29 cellular contexts compared by ENCODE assay signal in the genomic region with DNA sequence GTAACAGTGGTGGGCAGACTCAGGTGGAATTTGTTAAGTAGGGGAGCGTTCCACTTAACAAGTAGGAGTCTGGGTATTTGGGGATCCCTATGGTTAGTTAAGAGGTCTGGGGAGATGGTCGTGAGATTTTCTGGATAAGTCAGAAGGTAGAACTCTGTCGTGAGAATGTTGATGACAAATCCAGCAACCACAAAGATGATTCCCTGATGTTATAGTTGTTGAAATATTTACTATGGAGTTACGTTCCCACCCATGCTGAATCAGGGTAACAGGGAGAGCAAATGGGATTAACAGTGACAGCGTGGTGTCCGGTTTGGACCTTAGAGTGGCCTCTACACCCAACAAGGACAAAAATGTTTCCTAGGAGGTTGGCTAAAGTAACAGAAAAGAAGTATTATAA.
"Had no signal": no experiment of that assay in that cellular context is flagged by ENCODE, and none has a peak within 500 bp of the region (broad histone marks: within the 10 kb centered on the region; RNA-seq: fewer than 3 reads in every experiment).

No MANE protein-coding gene starts in this region.

- H3K27ac ChIP-seq: epithelial cell of prostate, esophagus squamous epithelium, gastroesophageal sphincter, hepatocyte, pancreas, psoas muscle, sigmoid colon, vagina, WERI-Rb-1 had no signal

- H3K36me3 ChIP-seq: esophagus squamous epithelium, gastroesophageal sphincter, pancreas, sigmoid colon, vagina, WERI-Rb-1 had no signal

- FAIRE-seq: colon, endometrium, pancreas had no signal

- H3K27me3 ChIP-seq: esophagus squamous epithelium, gastroesophageal sphincter, hepatocyte, pancreas, sigmoid colon, vagina had no signal

- H3K9me3 ChIP-seq: esophagus squamous epithelium, gastroesophageal sphincter, pancreas, psoas muscle, sigmoid colon, vagina had no signal

- ATAC-seq: gastroesophageal sphincter; naive thymus-derived CD4-positive, alpha-beta T cell; pancreas; psoas muscle; stimulated activated memory B cell treated with anti-CD40 and anti-IgM and Interleukin-4, amounts not matched to agents 10 μg/mL and 1 μg/mL and 100 μg/mL, for 72 hours; stimulated activated naive CD8-positive, alpha-beta T cell treated with anti-CD3 and anti-CD28 coated beads, Interleukin-15, amount 100 ng/mL, for 72 hours had no signal

- H3K4me2 ChIP-seq: hepatocyte, smooth muscle cell had no signal

- H3K27ac Mint-ChIP-seq: activated CD4-positive, alpha-beta memory T cell treated with anti-CD3 and anti-CD28 coated beads, Interleukin-2, amount 10 ng/mL, durations not matched to agents 7 days and 5 days; activated CD4-positive, alpha-beta T cell treated with anti-CD3 and anti-CD28 coated beads, Interleukin-2, amount 10 ng/mL, durations not matched to agents 7 days and 5 days; activated naive CD4-positive, alpha-beta T cell treated with anti-CD3 and anti-CD28 coated beads, Interleukin-2, amount 50 U/mL, for 24 hours; activated T-helper 2 cell treated with anti-CD3 and anti-CD28 coated beads, Interferon-gamma antibody, Interleukin-2, Interleukin-4, amounts not matched to agents 10 μg/mL and 5 μg/mL and 100 μg/mL, durations not matched to agents 14 hours and 24 hours and 36 hours; naive thymus-derived CD4-positive, alpha-beta T cell; stimulated activated memory B cell treated with anti-CD40 and anti-IgM and Interleukin-4, amounts not matched to agents 10 μg/mL and 1 μg/mL and 100 μg/mL, for 72 hours; stimulated activated naive CD8-positive, alpha-beta T cell treated with anti-CD3 and anti-CD28 coated beads, Interleukin-15, amount 100 ng/mL, for 72 hours; type B pancreatic cell had no signal

- H3K79me2 ChIP-seq: hepatocyte had no signal

- H3K9me3 Mint-ChIP-seq: activated CD4-positive, alpha-beta memory T cell treated with anti-CD3 and anti-CD28 coated beads, Interleukin-2, amount 10 ng/mL, durations not matched to agents 7 days and 5 days; activated CD4-positive, alpha-beta T cell treated with anti-CD3 and anti-CD28 coated beads, Interleukin-2, amount 10 ng/mL, durations not matched to agents 7 days and 5 days; activated naive CD4-positive, alpha-beta T cell treated with anti-CD3 and anti-CD28 coated beads, Interleukin-2, amount 50 U/mL, for 24 hours; activated T-helper 2 cell treated with anti-CD3 and anti-CD28 coated beads, Interferon-gamma antibody, Interleukin-2, Interleukin-4, amounts not matched to agents 10 μg/mL and 5 μg/mL and 100 μg/mL, durations not matched to agents 14 hours and 24 hours and 36 hours; stimulated activated memory B cell treated with anti-CD40 and anti-IgM and Interleukin-4, amounts not matched to agents 10 μg/mL and 1 μg/mL and 100 μg/mL, for 72 hours; stimulated activated naive CD8-positive, alpha-beta T cell treated with anti-CD3 and anti-CD28 coated beads, Interleukin-15, amount 100 ng/mL, for 72 hours; type B pancreatic cell had no signal

- H2AFZ ChIP-seq: hepatocyte had no signal

- DNase-seq: activated CD4-positive, alpha-beta memory T cell treated with anti-CD3 and anti-CD28 coated beads, Interleukin-2, amount 10 ng/mL, durations not matched to agents 7 days and 5 days; activated CD4-positive, alpha-beta T cell treated with anti-CD3 and anti-CD28 coated beads for 1 hour; activated CD4-positive, alpha-beta T cell treated with anti-CD3 and anti-CD28 coated beads, Interleukin-2, amount 10 ng/mL, durations not matched to agents 7 days and 5 days; activated T-cell treated with anti-CD3 and anti-CD28 coated beads, Interleukin-2, amount 50 U/mL, for 48 hours; effector CD8-positive, alpha-beta T cell; esophagus squamous epithelium; islet precursor cell; midbrain; naive thymus-derived CD4-positive, alpha-beta T cell; pancreas; psoas muscle; sigmoid colon; stimulated activated CD4-positive, alpha-beta T cell treated with anti-CD3 and anti-CD28 coated beads, Interleukin-1b, Interleukin-23, amount 100 ng/mL, for 48 hours; stimulated activated CD4-positive, alpha-beta T cell treated with anti-CD3 and anti-CD28 coated beads, Interleukin-4, amount 100 ng/mL, for 4 hours; stimulated activated CD8-positive, alpha-beta memory T cell treated with anti-CD3 and anti-CD28 coated beads, Interleukin-4, amount 100 ng/mL, for 48 hours; stimulated activated naive CD8-positive, alpha-beta T cell treated with anti-CD3 and anti-CD28 coated beads, Interleukin-15, amount 100 ng/mL, for 72 hours; substantia nigra; WERI-Rb-1 had no signal

- H3K36me3 Mint-ChIP-seq: activated naive CD4-positive, alpha-beta T cell treated with anti-CD3 and anti-CD28 coated beads, Interleukin-2, amount 50 U/mL, for 24 hours; naive thymus-derived CD4-positive, alpha-beta T cell; stimulated activated memory B cell treated with anti-CD40 and anti-IgM and Interleukin-4, amounts not matched to agents 10 μg/mL and 1 μg/mL and 100 μg/mL, for 72 hours; type B pancreatic cell had no signal

- H3K4me1 ChIP-seq: esophagus squamous epithelium, gastroesophageal sphincter, pancreas, psoas muscle, sigmoid colon, vagina had no signal

- H3K4me3 ChIP-seq: esophagus squamous epithelium, gastroesophageal sphincter, hepatocyte, pancreas, psoas muscle, sigmoid colon, smooth muscle cell, vagina had no signal
